ENCODE assay signal across 15 cellular contexts in the genomic region with DNA sequence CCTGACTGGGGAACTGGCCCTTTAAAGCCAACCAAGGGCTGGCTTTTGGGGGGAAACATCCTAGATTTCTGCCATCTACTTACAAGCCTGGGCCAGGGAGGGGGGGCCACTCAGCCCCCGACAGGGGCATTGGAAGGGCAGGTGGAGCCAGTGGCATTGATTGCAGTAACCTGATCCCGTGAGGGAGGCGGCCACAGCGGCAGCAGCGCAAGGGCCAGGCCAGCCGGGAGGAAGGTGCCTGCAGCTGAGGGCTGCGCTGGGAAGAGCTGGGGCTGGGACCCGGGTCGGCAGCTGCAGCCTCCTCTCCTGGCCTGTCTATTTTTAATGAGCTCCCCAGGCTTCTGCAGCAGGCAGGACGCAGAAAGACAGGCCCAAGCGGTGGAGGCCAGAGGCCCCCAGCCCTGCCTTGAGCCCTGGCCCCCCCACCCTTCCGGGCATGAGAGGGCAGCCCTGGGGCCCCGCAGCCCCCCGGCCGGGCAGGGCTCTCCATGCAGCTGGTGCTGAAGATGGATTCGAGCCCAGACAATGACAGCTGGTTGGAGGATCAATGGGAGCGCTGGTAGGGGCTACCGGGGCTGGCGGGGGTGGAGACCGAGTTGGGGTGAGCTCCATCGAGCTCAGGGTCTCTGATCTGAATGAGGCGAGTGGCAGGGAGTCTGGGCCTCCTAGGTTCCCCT. TPM values are rescaled to one million over a fixed set of nuclear protein-coding genes. Genes with fewer than 3 reads are reported as not detected.
DNase-seq lines count a peak whose midpoint lies in the region; ATAC-seq and TF ChIP-seq lines count a peak whose summit lies in the region.
"Had no signal": no experiment of that assay in that cellular context is flagged by ENCODE, and none has a peak within 500 bp of the region (broad histone marks: within the 10 kb centered on the region; RNA-seq: fewer than 3 reads in every experiment).

No MANE protein-coding gene starts in this region.

- peak overlapping the region; percentile 29 for H3K4me3 ChIP-seq in neuron (ENCODE audit: low read length)
- H3K4me3 ChIP-seq: smooth muscle cell had no signal

- POLR2A ChIA-PET in WTC11 (lab: Charles Lee): interaction anchor here (1.0 to 2.1 kb wide), 6 partner anchors 9 to 25 kb away, joined by 3 to 8 read pairs (median 4); a partner anchor contains a TSS

- no peak for TF ChIP-seq CTCF in WTC11 (IDR thresholded peaks at IDR 0.05)

- ATAC-seq in WTC11 (peak; percentile 61), GM21447 (IDR thresholded peaks at IDR 0.05; ENCODE audit: unreplicated experiment) (no peak)
- ATAC-seq: stimulated activated memory B cell treated with anti-CD40 and anti-IgM and Interleukin-4, amounts not matched to agents 10 μg/mL and 1 μg/mL and 100 μg/mL, for 72 hours had no signal

- H3K4me1 ChIP-seq in neuron (ENCODE audit: insufficient read depth, low read length): peaks cover 52% of the 10 kb centered on the region

- H3K4me1 Mint-ChIP-seq in WTC11: peaks cover 38% of the 10 kb centered on the region

- no peaks in the 10 kb centered on the region for H3K36me3 ChIP-seq in neuron (ENCODE audit: insufficient read depth, low read length)

- no peaks in the 10 kb centered on the region for H3K9me3 Mint-ChIP-seq in WTC11
- H3K9me3 Mint-ChIP-seq: central memory CD8-positive, alpha-beta T cell; stimulated activated memory B cell treated with anti-CD40 and anti-IgM and Interleukin-4, amounts not matched to agents 10 μg/mL and 1 μg/mL and 100 μg/mL, for 72 hours had no signal

- peaks cover 6% of the 10 kb centered on the region for H3K27me3 Mint-ChIP-seq in WTC11 (ENCODE audit: low read depth)

- CTCF ChIA-PET in WTC11 (lab: Charles Lee): interaction anchor here (0.7 to 4.3 kb wide), 11 partner anchors 10 to 496 kb away, joined by 3 to 33 read pairs (median 4); a partner anchor contains a TSS

- no peaks in the 10 kb centered on the region for H3K36me3 Mint-ChIP-seq in WTC11
- H3K36me3 Mint-ChIP-seq: stimulated activated memory B cell treated with anti-CD40 and anti-IgM and Interleukin-4, amounts not matched to agents 10 μg/mL and 1 μg/mL and 100 μg/mL, for 72 hours had no signal

- H3K27ac Mint-ChIP-seq in WTC11: no peak overlapping the region
- H3K27ac Mint-ChIP-seq: stimulated activated memory B cell treated with anti-CD40 and anti-IgM and Interleukin-4, amounts not matched to agents 10 μg/mL and 1 μg/mL and 100 μg/mL, for 72 hours had no signal

- DNase-seq in H4 (ENCODE audit: low spot score): peak; percentile 35
- DNase-seq in NCI-H2107 (lab: John Stamatoyannopoulos, UW): peak; percentile 75
- DNase-seq in WTC11 (ENCODE audit: low spot score): peak; percentile 82
- no peak for DNase-seq in stimulated activated naive CD4-positive, alpha-beta T cell (lab: John Stamatoyannopoulos, UW)
- DNase-seq in AG08395 (ENCODE audit: low spot score): no peak
- no peak for DNase-seq in kidney glomerular epithelial cell (lab: John Stamatoyannopoulos, UW)
- DNase-seq: activated CD8-positive, alpha-beta memory T cell treated with anti-CD3 and anti-CD28 coated beads, Interleukin-2, amount 50 U/mL, for 4 hours; foreskin fibroblast; mesenchymal stem cell had no signal

- no peak overlapping the region for H2AFZ ChIP-seq in neuron (ENCODE audit: low read depth, low read length)

- H3K4me3 Mint-ChIP-seq in WTC11: no peak overlapping the region
- H3K4me3 Mint-ChIP-seq: central memory CD8-positive, alpha-beta T cell; stimulated activated memory B cell treated with anti-CD40 and anti-IgM and Interleukin-4, amounts not matched to agents 10 μg/mL and 1 μg/mL and 100 μg/mL, for 72 hours had no signal

- no peaks in the 10 kb centered on the region for H3K27me3 ChIP-seq in neuron (ENCODE audit: insufficient read depth, low read length)

- no peaks in the 10 kb centered on the region for H3K9me3 ChIP-seq in neuron (ENCODE audit: low read length)

TF ChIP-seq in WTC11, 78 proteins besides CTCF, POLR2A, EP300 and RAD21:
- TF ChIP-seq, protein P1, sequence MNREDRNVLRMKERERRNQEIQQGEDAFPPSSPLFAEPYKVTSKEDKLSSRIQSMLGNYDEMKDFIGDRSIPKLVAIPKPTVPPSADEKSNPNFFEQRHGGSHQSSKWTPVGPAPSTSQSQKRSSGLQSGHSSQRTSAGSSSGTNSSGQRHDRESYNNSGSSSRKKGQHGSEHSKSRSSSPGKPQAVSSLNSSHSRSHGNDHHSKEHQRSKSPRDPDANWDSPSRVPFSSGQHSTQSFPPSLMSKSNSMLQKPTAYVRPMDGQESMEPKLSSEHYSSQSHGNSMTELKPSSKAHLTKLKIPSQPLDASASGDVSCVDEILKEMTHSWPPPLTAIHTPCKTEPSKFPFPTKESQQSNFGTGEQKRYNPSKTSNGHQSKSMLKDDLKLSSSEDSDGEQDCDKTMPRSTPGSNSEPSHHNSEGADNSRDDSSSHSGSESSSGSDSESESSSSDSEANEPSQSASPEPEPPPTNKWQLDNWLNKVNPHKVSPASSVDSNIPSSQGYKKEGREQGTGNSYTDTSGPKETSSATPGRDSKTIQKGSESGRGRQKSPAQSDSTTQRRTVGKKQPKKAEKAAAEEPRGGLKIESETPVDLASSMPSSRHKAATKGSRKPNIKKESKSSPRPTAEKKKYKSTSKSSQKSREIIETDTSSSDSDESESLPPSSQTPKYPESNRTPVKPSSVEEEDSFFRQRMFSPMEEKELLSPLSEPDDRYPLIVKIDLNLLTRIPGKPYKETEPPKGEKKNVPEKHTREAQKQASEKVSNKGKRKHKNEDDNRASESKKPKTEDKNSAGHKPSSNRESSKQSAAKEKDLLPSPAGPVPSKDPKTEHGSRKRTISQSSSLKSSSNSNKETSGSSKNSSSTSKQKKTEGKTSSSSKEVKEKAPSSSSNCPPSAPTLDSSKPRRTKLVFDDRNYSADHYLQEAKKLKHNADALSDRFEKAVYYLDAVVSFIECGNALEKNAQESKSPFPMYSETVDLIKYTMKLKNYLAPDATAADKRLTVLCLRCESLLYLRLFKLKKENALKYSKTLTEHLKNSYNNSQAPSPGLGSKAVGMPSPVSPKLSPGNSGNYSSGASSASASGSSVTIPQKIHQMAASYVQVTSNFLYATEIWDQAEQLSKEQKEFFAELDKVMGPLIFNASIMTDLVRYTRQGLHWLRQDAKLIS (CRISPR knock-in tag; IDR thresholded peaks at IDR 0.05; ENCODE audit: borderline replicate concordance): no peak
- TF ChIP-seq ZNF317 (CRISPR knock-in tag; IDR thresholded peaks at IDR 0.05; ENCODE audit: borderline replicate concordance, low read depth): no peak
- TF ChIP-seq SP1 (CRISPR knock-in tag; conservative IDR thresholded peaks at IDR 0.05): 0 out of 2 replicates have a peak, but pooled peaks have one; percentile 44
- no peak for TF ChIP-seq MXD4 (CRISPR knock-in tag; IDR thresholded peaks at IDR 0.05; ENCODE audit: borderline replicate concordance)
- no peak for TF ChIP-seq ZNF416 (CRISPR knock-in tag; IDR thresholded peaks at IDR 0.05)
- 0 out of 2 replicates have a peak, but pooled peaks have one; percentile 40 for TF ChIP-seq ETV6 (CRISPR knock-in tag; IDR thresholded peaks at IDR 0.05)
- no peak for TF ChIP-seq ELF4 (CRISPR knock-in tag; IDR thresholded peaks at IDR 0.05; ENCODE audit: low read depth)
- no peak for TF ChIP-seq CREM (CRISPR knock-in tag; IDR thresholded peaks at IDR 0.05)
- TF ChIP-seq, protein P2, sequence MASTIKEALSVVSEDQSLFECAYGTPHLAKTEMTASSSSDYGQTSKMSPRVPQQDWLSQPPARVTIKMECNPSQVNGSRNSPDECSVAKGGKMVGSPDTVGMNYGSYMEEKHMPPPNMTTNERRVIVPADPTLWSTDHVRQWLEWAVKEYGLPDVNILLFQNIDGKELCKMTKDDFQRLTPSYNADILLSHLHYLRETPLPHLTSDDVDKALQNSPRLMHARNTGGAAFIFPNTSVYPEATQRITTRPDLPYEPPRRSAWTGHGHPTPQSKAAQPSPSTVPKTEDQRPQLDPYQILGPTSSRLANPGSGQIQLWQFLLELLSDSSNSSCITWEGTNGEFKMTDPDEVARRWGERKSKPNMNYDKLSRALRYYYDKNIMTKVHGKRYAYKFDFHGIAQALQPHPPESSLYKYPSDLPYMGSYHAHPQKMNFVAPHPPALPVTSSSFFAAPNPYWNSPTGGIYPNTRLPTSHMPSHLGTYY (CRISPR knock-in tag; IDR thresholded peaks at IDR 0.05): no peak
- TF ChIP-seq, protein P3, sequence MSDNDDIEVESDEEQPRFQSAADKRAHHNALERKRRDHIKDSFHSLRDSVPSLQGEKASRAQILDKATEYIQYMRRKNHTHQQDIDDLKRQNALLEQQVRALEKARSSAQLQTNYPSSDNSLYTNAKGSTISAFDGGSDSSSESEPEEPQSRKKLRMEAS (CRISPR knock-in tag; IDR thresholded peaks at IDR 0.05): 0 out of 2 replicates have a peak, but pooled peaks have one; percentile 41
- no peak for TF ChIP-seq NFYB (CRISPR knock-in tag; conservative IDR thresholded peaks at IDR 0.05; ENCODE audit: low read depth)
- TF ChIP-seq TEAD1 (CRISPR knock-in tag; IDR thresholded peaks at IDR 0.05): 0 out of 2 replicates have a peak, but pooled peaks have one; percentile 30
- TF ChIP-seq, protein P4, sequence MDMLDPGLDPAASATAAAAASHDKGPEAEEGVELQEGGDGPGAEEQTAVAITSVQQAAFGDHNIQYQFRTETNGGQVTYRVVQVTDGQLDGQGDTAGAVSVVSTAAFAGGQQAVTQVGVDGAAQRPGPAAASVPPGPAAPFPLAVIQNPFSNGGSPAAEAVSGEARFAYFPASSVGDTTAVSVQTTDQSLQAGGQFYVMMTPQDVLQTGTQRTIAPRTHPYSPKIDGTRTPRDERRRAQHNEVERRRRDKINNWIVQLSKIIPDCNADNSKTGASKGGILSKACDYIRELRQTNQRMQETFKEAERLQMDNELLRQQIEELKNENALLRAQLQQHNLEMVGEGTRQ (CRISPR knock-in tag; IDR thresholded peaks at IDR 0.05): 0 out of 2 replicates have a peak, but pooled peaks have one; percentile 27
- no peak for TF ChIP-seq NFE2L1 (CRISPR knock-in tag; IDR thresholded peaks at IDR 0.05)
TF ChIP-seq in WTC11: peak in this region for 5.

RNA-seq across cellular contexts. Expression of a gene that starts 10.5 kb away (rescaled TPM):
- total RNA-seq in H4 (2014; rRNA removed; shearing (Covaris generic)): 0.51 TPM in 1 of 2 replicates, not detected in the other
- 1.6 to 2.1 TPM (median 1.8 TPM) in 3 replicates for total RNA-seq in WTC11 (2021)

RNA-seq across cellular contexts. Expression of a gene that starts 11.1 kb away (rescaled TPM):
- 10.7 and 11.9 TPM in 2 replicates for total RNA-seq in H4 (2014; rRNA removed; shearing (Covaris generic))
- total RNA-seq in WTC11 (2021): 31.6 to 34.1 TPM (median 32.4 TPM) in 3 replicates

RNA-seq across cellular contexts. Expression of a gene that starts 21.1 kb away (rescaled TPM):
- 31.4 and 43.0 TPM in 2 replicates for total RNA-seq in H4 (2014; rRNA removed; shearing (Covaris generic))
- 35.8 to 39.3 TPM (median 36.0 TPM) in 3 replicates for total RNA-seq in WTC11 (2021)

RNA-seq across cellular contexts. Expression of a gene that starts 25.9 kb away (rescaled TPM):
- not detected in 2 replicates for total RNA-seq in H4 (2014; rRNA removed; shearing (Covaris generic))
- total RNA-seq in WTC11 (2021): 124 to 132 TPM (median 126 TPM) in 3 replicates
- total RNA-seq: T-helper 1 cell treated with Interleukin-12 subunit alpha and Interleukin-12 subunit beta and Interleukin-4 antibody, amounts not matched to agents 30 ng/mL and 1 ng/mL, for 36 hours had no signal

RNA-seq across cellular contexts. Expression of a gene that starts 49.3 kb away (rescaled TPM):
- total RNA-seq in H4 (2014; rRNA removed; shearing (Covaris generic)): 8.9 and 10.3 TPM in 2 replicates
- total RNA-seq in WTC11 (2021): 14.4 to 18.3 TPM (median 16.8 TPM) in 3 replicates

Comparison
In these comparisons a context has a peak if more than half of its experiments do, and no peak if none do; other contexts are left out.
1. DNase-seq: peak in H4 (single experiment), NCI-H2107 (single experiment) and WTC11 (single experiment); none in stimulated activated naive CD4-positive, alpha-beta T cell (0 of 6), AG08395 (single experiment) and kidney glomerular epithelial cell (single experiment).